Comparison of ENCODE assay signal across 1 cellular context in the genomic region with DNA sequence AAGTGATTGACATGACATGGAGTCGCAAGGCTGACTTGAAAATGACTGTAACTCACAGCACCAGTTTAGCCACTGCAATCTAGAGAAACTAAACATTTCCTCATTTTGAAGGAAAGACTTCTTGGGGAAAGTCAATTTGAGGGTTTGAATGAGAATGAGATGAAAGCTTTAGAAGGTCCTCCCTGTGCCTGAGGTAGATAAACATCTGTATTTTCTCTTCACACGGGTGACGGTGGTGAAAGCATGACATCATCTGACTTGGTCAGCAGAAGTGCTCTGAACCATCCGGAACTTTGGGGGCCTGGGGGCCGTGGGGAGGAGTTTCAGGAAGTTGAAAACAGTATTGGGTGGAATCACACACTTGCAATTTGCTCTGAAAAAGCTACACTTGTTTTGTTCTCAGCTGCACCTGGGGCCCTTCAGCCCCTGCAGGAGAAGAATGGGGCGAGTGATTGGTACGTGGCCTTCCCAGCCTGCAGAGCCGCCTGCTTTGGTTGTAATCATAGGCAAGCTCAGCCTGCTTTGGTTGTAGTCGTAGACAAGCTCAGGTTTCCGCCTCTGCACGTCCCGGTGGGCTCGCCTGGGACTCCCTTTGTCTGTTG.
TF ChIP-seq lines count a peak whose summit lies in the region.

No MANE protein-coding gene starts in this region.

TF ChIP-seq in HEK293, 187 proteins besides CTCF, POLR2A, EP300 and RAD21 (continued from another document):
- peak; percentile 92 for TF ChIP-seq ATF2 (tag by site-specific recombination; IDR thresholded peaks at IDR 0.05; ENCODE audit: low read depth)
- TF ChIP-seq SP7 (tag by site-specific recombination; IDR thresholded peaks at IDR 0.05): peak; percentile 62; the same call in 1 of the 2 replicates
- TF ChIP-seq ZNF670 (tag by site-specific recombination; IDR thresholded peaks at IDR 0.05; ENCODE audit: low read depth): no peak
- TF ChIP-seq ZNF416 (tag by site-specific recombination; IDR thresholded peaks at IDR 0.05): no peak
- TF ChIP-seq, protein P1, sequence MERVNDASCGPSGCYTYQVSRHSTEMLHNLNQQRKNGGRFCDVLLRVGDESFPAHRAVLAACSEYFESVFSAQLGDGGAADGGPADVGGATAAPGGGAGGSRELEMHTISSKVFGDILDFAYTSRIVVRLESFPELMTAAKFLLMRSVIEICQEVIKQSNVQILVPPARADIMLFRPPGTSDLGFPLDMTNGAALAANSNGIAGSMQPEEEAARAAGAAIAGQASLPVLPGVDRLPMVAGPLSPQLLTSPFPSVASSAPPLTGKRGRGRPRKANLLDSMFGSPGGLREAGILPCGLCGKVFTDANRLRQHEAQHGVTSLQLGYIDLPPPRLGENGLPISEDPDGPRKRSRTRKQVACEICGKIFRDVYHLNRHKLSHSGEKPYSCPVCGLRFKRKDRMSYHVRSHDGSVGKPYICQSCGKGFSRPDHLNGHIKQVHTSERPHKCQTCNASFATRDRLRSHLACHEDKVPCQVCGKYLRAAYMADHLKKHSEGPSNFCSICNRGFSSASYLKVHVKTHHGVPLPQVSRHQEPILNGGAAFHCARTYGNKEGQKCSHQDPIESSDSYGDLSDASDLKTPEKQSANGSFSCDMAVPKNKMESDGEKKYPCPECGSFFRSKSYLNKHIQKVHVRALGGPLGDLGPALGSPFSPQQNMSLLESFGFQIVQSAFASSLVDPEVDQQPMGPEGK (tag by site-specific recombination; IDR thresholded peaks at IDR 0.05): peak; percentile 81
- TF ChIP-seq PRDM10 (tag by site-specific recombination; IDR thresholded peaks at IDR 0.05): peak; percentile 59
- TF ChIP-seq ZNF404 (tag by site-specific recombination; IDR thresholded peaks at IDR 0.05): no peak
- TF ChIP-seq ZNF121 (tag by site-specific recombination; IDR thresholded peaks at IDR 0.05): no peak
- TF ChIP-seq ZNF629 (tag by site-specific recombination; IDR thresholded peaks at IDR 0.05): peak; percentile 89
- peak; percentile 60; the same call in 1 of the 2 replicates for TF ChIP-seq ZNF335 (tag by site-specific recombination; conservative IDR thresholded peaks at IDR 0.05)
- TF ChIP-seq, protein P2, sequence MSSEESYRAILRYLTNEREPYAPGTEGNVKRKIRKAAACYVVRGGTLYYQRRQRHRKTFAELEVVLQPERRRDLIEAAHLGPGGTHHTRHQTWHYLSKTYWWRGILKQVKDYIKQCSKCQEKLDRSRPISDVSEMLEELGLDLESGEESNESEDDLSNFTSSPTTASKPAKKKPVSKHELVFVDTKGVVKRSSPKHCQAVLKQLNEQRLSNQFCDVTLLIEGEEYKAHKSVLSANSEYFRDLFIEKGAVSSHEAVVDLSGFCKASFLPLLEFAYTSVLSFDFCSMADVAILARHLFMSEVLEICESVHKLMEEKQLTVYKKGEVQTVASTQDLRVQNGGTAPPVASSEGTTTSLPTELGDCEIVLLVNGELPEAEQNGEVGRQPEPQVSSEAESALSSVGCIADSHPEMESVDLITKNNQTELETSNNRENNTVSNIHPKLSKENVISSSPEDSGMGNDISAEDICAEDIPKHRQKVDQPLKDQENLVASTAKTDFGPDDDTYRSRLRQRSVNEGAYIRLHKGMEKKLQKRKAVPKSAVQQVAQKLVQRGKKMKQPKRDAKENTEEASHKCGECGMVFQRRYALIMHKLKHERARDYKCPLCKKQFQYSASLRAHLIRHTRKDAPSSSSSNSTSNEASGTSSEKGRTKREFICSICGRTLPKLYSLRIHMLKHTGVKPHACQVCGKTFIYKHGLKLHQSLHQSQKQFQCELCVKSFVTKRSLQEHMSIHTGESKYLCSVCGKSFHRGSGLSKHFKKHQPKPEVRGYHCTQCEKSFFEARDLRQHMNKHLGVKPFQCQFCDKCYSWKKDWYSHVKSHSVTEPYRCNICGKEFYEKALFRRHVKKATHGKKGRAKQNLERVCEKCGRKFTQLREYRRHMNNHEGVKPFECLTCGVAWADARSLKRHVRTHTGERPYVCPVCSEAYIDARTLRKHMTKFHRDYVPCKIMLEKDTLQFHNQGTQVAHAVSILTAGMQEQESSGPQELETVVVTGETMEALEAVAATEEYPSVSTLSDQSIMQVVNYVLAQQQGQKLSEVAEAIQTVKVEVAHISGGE (tag by site-specific recombination; conservative IDR thresholded peaks at IDR 0.05; ENCODE audit: low read depth): 0 out of 2 replicates have a peak, but pooled peaks have one; percentile 11
